In the genomic region with DNA sequence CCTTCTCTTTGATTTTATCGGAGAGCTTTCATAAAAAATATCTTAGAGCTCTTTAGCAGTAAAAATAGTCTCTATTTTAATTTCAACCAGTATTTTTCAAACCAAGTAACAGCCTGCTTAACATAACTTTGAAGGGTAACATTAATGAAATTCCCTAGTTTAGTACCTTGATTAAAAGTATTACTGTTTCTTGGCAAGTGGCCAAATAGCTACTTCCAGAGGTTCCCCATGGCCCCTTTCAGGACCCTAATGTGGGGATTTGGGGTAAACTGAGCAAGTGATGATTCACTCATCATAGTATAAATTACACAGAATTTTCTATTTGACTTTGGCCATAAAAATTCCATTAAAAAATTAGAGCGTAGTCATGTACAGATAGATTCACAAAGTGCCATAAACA, we compare ENCODE assay signal across 15 cellular contexts.
DNase-seq lines count a peak whose midpoint lies in the region; ATAC-seq and TF ChIP-seq lines count a peak whose summit lies in the region.
"Had no signal": no experiment of that assay in that cellular context is flagged by ENCODE, and none has a peak within 500 bp of the region (broad histone marks: within the 10 kb centered on the region; RNA-seq: fewer than 3 reads in every experiment).

No MANE protein-coding gene starts in this region.

- no peak overlapping the region for H2AFZ ChIP-seq in SK-N-SH (ENCODE audit: low read depth)

- no peak overlapping the region for H3K4me3 Mint-ChIP-seq in T-cell
- H3K4me3 Mint-ChIP-seq: CD4-positive, CD25-positive, alpha-beta regulatory T cell had no signal

- no peak for TF ChIP-seq CTCF in SK-N-SH (IDR thresholded peaks at IDR 0.05)
- no peak for TF ChIP-seq CTCF in left ventricle myocardium inferior (IDR thresholded peaks at IDR 0.05; ENCODE audit: borderline replicate concordance)
- TF ChIP-seq CTCF in psoas muscle (IDR thresholded peaks at IDR 0.05) = no peak

- H3K9me3 Mint-ChIP-seq in T-cell = no peaks in the 10 kb centered on the region
- H3K9me3 Mint-ChIP-seq: CD4-positive, CD25-positive, alpha-beta regulatory T cell had no signal

- ATAC-seq in SK-N-SH treated with all-trans-retinoic acid at 6 μM for 48 hours (no peak), left ventricle myocardium superior (no peak), T-cell (replicated peaks in 1 of 4) (no peak), psoas muscle (no peak), GM21515 (IDR thresholded peaks at IDR 0.05; ENCODE audit: unreplicated experiment) (no peak)
- ATAC-seq: HepG2 had no signal

- H3K9me2 ChIP-seq in SK-N-SH = no peaks in the 10 kb centered on the region

- WGBS in SK-N-SH (ENCODE audit: low lambda C conversion rate) = 96% methylated on average over 2 of the region's 2 CpGs
- WGBS in psoas muscle, 3 donors = 90 to 96% (median 93%) methylated on average over 2 of the region's 2 CpGs

- no peaks in the 10 kb centered on the region for H4K20me1 ChIP-seq in SK-N-SH (ENCODE audit: insufficient read depth)

- intact Hi-C loops in left ventricle myocardium inferior (cut with micrococcal nuclease) = no loop called here
- intact Hi-C loops in left ventricle myocardium superior (cut with micrococcal nuclease) = no loop called here
- intact Hi-C loops in psoas muscle (cut with DNase I) = loop anchor here in 1 of 2 donors (10.0 kb wide), 1 partner anchor 124 kb away; no protein-coding TSS in a partner anchor

- H3K27me3 Mint-ChIP-seq in T-cell = no peaks in the 10 kb centered on the region
- H3K27me3 Mint-ChIP-seq: CD4-positive, CD25-positive, alpha-beta regulatory T cell had no signal

- H3K36me3 ChIP-seq in SK-N-SH (replicated peaks in 1 of 2; ENCODE audit: control insufficient read depth in 1 of 2, insufficient read depth in 2 of 2, low read length in 1 of 2) = peaks cover 26 to 31% of the 10 kb centered on the region in 2 experiments
- H3K36me3 ChIP-seq in left ventricle myocardium inferior = peaks cover 7% of the 10 kb centered on the region
- peaks cover 0 to 23% of the 10 kb centered on the region in 2 donors for H3K36me3 ChIP-seq in psoas muscle (ENCODE audit: insufficient read depth in 1 of 2, low read depth in 1 of 2)

- no peak overlapping the region for H3K9ac ChIP-seq in SK-N-SH
- H3K9ac ChIP-seq: BLaER1 treated with 17β-estradiol and CSF1 and Interleukin-3, amounts not matched to agents 10 nM and 100 nM had no signal

- H3K27me3 ChIP-seq in SK-N-SH (ENCODE audit: insufficient read depth) (no peaks in the 10 kb centered on the region), left ventricle myocardium inferior (ENCODE audit: low read depth) (no peaks in the 10 kb centered on the region), psoas muscle (ENCODE audit: insufficient read depth in 3 of 3, low read length in 2 of 3) (no peaks in the 10 kb centered on the region)
- H3K27me3 ChIP-seq: BLaER1 treated with 17β-estradiol and CSF1 and Interleukin-3, amounts not matched to agents 10 nM and 100 nM had no signal

- TF ChIP-seq RAD21 in SK-N-SH (IDR thresholded peaks at IDR 0.05; ENCODE audit: low read length) = no peak

- H3K27ac ChIP-seq in SK-N-SH (ENCODE audit: low read depth in 2 of 2, low read length in 1 of 2) (no peak overlapping the region), left ventricle myocardium inferior (replicated peaks) (peak overlapping the region; percentile 9), psoas muscle (no peak overlapping the region)
- H3K27ac ChIP-seq: BLaER1 treated with 17β-estradiol and CSF1 and Interleukin-3, amounts not matched to agents 10 nM and 100 nM had no signal

- H3K79me2 ChIP-seq in SK-N-SH (ENCODE audit: insufficient read depth) = no peaks in the 10 kb centered on the region

- H3K9me3 ChIP-seq in SK-N-SH = no peaks in the 10 kb centered on the region
- no peaks in the 10 kb centered on the region for H3K9me3 ChIP-seq in left ventricle myocardium inferior (replicated peaks)
- no peaks in the 10 kb centered on the region for H3K9me3 ChIP-seq in psoas muscle
- H3K9me3 ChIP-seq: BLaER1 treated with 17β-estradiol and CSF1 and Interleukin-3, amounts not matched to agents 10 nM and 100 nM had no signal

- peaks cover 13 to 15% (median 14%) of the 10 kb centered on the region in 3 donors for H3K4me1 Mint-ChIP-seq in T-cell

- H3K27ac Mint-ChIP-seq in T-cell = peak overlapping the region; percentile 28 to 55
- H3K27ac Mint-ChIP-seq: CD4-positive, CD25-positive, alpha-beta regulatory T cell had no signal

- CTCF ChIA-PET in SK-N-SH (lab: Yijun Ruan, JAX) (interaction anchor here (0.6 to 1.4 kb wide), 3 partner anchors 11 to 210 kb away, joined by 3 to 4 read pairs (median 3); no protein-coding TSS in a partner anchor), T-cell (lab: Charles Lee) (interaction anchor here in 1 of 2 donors (1.1 to 1.6 kb wide), 2 partner anchors 9 to 12 kb away, joined by 3 read pairs; no protein-coding TSS in a partner anchor)

- no peak overlapping the region for H3K4me2 ChIP-seq in SK-N-SH
- H3K4me2 ChIP-seq: BLaER1 treated with 17β-estradiol and CSF1 and Interleukin-3, amounts not matched to agents 10 nM and 100 nM had no signal

- POLR2A ChIA-PET in SK-N-SH (lab: Yijun Ruan, JAX) (no interaction called here), T-cell (lab: Charles Lee) (no interaction called here)

- H3K4me1 ChIP-seq in SK-N-SH (ENCODE audit: control insufficient read depth in 1 of 2, insufficient read depth in 2 of 2, low read depth in 1 of 2, low read length in 1 of 2) (peaks cover 2 to 8% of the 10 kb centered on the region in 2 experiments; a peak in 3 of 4 replicates), left ventricle myocardium inferior (peaks cover 51% of the 10 kb centered on the region), psoas muscle (peaks cover 20% of the 10 kb centered on the region)

- H3F3A ChIP-seq in SK-N-SH (replicated peaks; ENCODE audit: insufficient read depth) = peaks cover 8% of the 10 kb centered on the region

- peaks cover 5% of the 10 kb centered on the region for H3K36me3 Mint-ChIP-seq in T-cell

- H3K4me3 ChIP-seq in SK-N-SH (ENCODE audit: low read depth in 2 of 2, low read length in 1 of 2) (no peak overlapping the region), left ventricle myocardium inferior (no peak overlapping the region), psoas muscle (no peak overlapping the region)
- H3K4me3 ChIP-seq: BLaER1 treated with 17β-estradiol and CSF1 and Interleukin-3, amounts not matched to agents 10 nM and 100 nM had no signal

- no peak for TF ChIP-seq EP300 in SK-N-SH (IDR thresholded peaks at IDR 0.05; ENCODE audit: borderline replicate concordance in 1 of 2, low read depth in 1 of 2, low read length in 1 of 2)

- DNase-seq in SK-N-SH (no peak), left ventricle myocardium inferior (no peak), left ventricle myocardium superior (no peak), T-cell (no peak), GOT3 (lab: John Stamatoyannopoulos, UW) (no peak), psoas muscle (no peak)
- DNase-seq: 8988T; AML-193; CD4-positive, CD25-positive, alpha-beta regulatory T cell; DMS53; HCEC 1CT had no signal

TF ChIP-seq in SK-N-SH, 30 proteins besides CTCF, POLR2A, EP300 and RAD21 (continues in another document):
- TF ChIP-seq RFX5 (IDR thresholded peaks at IDR 0.05; ENCODE audit: low read length) (no peak), FOSL2 (IDR thresholded peaks at IDR 0.05; ENCODE audit: borderline replicate concordance, low read depth) (no peak), SIN3A (IDR thresholded peaks at IDR 0.05; ENCODE audit: borderline replicate concordance, low read depth, low read length) (no peak), MAX (IDR thresholded peaks at IDR 0.05; ENCODE audit: low read depth) (no peak)
- TF ChIP-seq, protein P1, sequence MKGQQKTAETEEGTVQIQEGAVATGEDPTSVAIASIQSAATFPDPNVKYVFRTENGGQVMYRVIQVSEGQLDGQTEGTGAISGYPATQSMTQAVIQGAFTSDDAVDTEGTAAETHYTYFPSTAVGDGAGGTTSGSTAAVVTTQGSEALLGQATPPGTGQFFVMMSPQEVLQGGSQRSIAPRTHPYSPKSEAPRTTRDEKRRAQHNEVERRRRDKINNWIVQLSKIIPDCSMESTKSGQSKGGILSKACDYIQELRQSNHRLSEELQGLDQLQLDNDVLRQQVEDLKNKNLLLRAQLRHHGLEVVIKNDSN (IDR thresholded peaks at IDR 0.05; ENCODE audit: borderline replicate concordance, low read depth) = no peak

TF ChIP-seq in SK-N-SH treated with all-trans-retinoic acid at 6 μM for 48 hours, 23 proteins besides CTCF, POLR2A, EP300 and RAD21:
- TF ChIP-seq, protein P2, sequence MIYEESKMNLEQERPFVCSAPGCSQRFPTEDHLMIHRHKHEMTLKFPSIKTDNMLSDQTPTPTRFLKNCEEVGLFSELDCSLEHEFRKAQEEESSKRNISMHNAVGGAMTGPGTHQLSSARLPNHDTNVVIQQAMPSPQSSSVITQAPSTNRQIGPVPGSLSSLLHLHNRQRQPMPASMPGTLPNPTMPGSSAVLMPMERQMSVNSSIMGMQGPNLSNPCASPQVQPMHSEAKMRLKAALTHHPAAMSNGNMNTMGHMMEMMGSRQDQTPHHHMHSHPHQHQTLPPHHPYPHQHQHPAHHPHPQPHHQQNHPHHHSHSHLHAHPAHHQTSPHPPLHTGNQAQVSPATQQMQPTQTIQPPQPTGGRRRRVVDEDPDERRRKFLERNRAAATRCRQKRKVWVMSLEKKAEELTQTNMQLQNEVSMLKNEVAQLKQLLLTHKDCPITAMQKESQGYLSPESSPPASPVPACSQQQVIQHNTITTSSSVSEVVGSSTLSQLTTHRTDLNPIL (CRISPR knock-in tag; IDR thresholded peaks at IDR 0.05; ENCODE audit: low read depth) = no peak
